ENCODE assay signal across 15 cellular contexts in genomic region chr1:84776639-84777038, GRCh38.
A peak's percentile ranks its signal among the peaks of the same experiment; 100 is the strongest.
DNase-seq lines count a peak whose midpoint lies in the region; ATAC-seq, FAIRE-seq and TF ChIP-seq lines count a peak whose summit lies in the region.
"Had no signal": no experiment of that assay in that cellular context is flagged by ENCODE, and none has a peak within 500 bp of the region (broad histone marks: within the 10 kb centered on the region; RNA-seq: fewer than 3 reads in every experiment).

No MANE protein-coding gene starts in this region.

- TF ChIP-seq POLR2A in GM18505 (IDR thresholded peaks at IDR 0.05; ENCODE audit: borderline replicate concordance, extremely low read depth, insufficient read depth, insufficient read length) = no peak

- no peak overlapping the region for H3K27ac Mint-ChIP-seq in nephron progenitor cell

- peaks cover 4% of the 10 kb centered on the region for H3K9me3 Mint-ChIP-seq in nephron progenitor cell

- ATAC-seq in GM18505 (IDR thresholded peaks at IDR 0.05; ENCODE audit: unreplicated experiment) = no peak

- DNase-seq in ELR (ENCODE audit: low read depth) (peak; percentile 39), RCC 7860 (ENCODE audit: low spot score) (peak; percentile 7), caudate nucleus (lab: John Stamatoyannopoulos, UW) (peak in 14 of 61 donors; percentile 12 to 81 (median 21)), nephron progenitor cell (no peak), NCI-H446 (lab: John Stamatoyannopoulos, UW) (no peak)
- DNase-seq in stimulated activated naive CD4-positive, alpha-beta T cell treated with Interleukin-2 at 50 U/mL for 16 hours (lab: John Stamatoyannopoulos, UW) = no peak
- DNase-seq: NCI-H1105, NCI-H1694 treated with DMSO at 0.1 percent for 48 hours, NCI-H345, NCI-H69, SJCRH30 had no signal

- no peak for TF ChIP-seq CTCF in nephron progenitor cell (IDR thresholded peaks at IDR 0.05)

- H3K27ac ChIP-seq in caudate nucleus (ENCODE audit: low read depth, low read length) = peak overlapping the region; percentile 42
- H3K27ac ChIP-seq: BLaER1, KMS-11, RWPE1, SJCRH30 had no signal

- FAIRE-seq in RCC 7860 (lab: Jason Lieb, UNC) = no peak

- peaks cover 25% of the 10 kb centered on the region for H3K4me1 Mint-ChIP-seq in nephron progenitor cell

- peaks cover 2% of the 10 kb centered on the region for H3K27me3 Mint-ChIP-seq in nephron progenitor cell (ENCODE audit: low read depth, poor library complexity)

- H3K36me3 Mint-ChIP-seq in nephron progenitor cell (ENCODE audit: low read depth) = no peaks in the 10 kb centered on the region

- H3K4me3 Mint-ChIP-seq in nephron progenitor cell = no peak overlapping the region

Comparison
In these comparisons a context has a peak if more than half of its experiments do, and no peak if none do; other contexts are left out.
1. DNase-seq: peak in ELR (single experiment) and RCC 7860 (single experiment); none in stimulated activated naive CD4-positive, alpha-beta T cell treated with Interleukin-2 at 50 U/mL for 16 hours (single experiment), nephron progenitor cell (single experiment) and NCI-H446 (0 of 2).